In genomic region chr19:35938282-35939224, GRCh38 we compare ENCODE assay signal across 1 cellular context.
TF ChIP-seq lines count a peak whose summit lies in the region.

No MANE protein-coding gene starts in this region.

TF ChIP-seq in GM23338, 12 proteins besides CTCF, POLR2A, EP300 and RAD21 (continued from another document):
- TF ChIP-seq ZNF462 (CRISPR knock-in tag; IDR thresholded peaks at IDR 0.05) = no peak
- no peak for TF ChIP-seq ETS1 (IDR thresholded peaks at IDR 0.05)
- no peak for TF ChIP-seq POLR2AphosphoS5 (IDR thresholded peaks at IDR 0.05; ENCODE audit: low read depth)
- no peak for TF ChIP-seq REST (IDR thresholded peaks at IDR 0.05; ENCODE audit: unreplicated experiment)
